17 cellular contexts compared by ENCODE assay signal in genomic region chr4:88674989-88675388, GRCh38. TPM values are rescaled to one million over a fixed set of nuclear protein-coding genes. Genes with fewer than 3 reads are reported as not detected.
DNase-seq lines count a peak whose midpoint lies in the region; ATAC-seq and TF ChIP-seq lines count a peak whose summit lies in the region.
"Had no signal": no experiment of that assay in that cellular context is flagged by ENCODE, and none has a peak within 500 bp of the region (broad histone marks: within the 10 kb centered on the region; RNA-seq: fewer than 3 reads in every experiment).

No MANE protein-coding gene starts in this region.

- H3K4me1 Mint-ChIP-seq in WTC11 (0 out of 2 replicates have a peak, but pooled peaks cover 2% of the 10 kb centered on the region), glutamatergic neuron (ENCODE audit: low read depth, unreplicated experiment) (peaks cover 11% of the 10 kb centered on the region)
- H3K4me1 Mint-ChIP-seq: stimulated activated naive B cell treated with anti-CD40 and anti-IgM and Interleukin-4, amounts not matched to agents 10 μg/mL and 1 μg/mL and 100 μg/mL, for 72 hours had no signal

- H3K36me3 Mint-ChIP-seq in WTC11, result no peaks in the 10 kb centered on the region
- H3K36me3 Mint-ChIP-seq in glutamatergic neuron (ENCODE audit: unreplicated experiment), result no peaks in the 10 kb centered on the region

- H3K9me3 Mint-ChIP-seq in WTC11 (no peaks in the 10 kb centered on the region), glutamatergic neuron (ENCODE audit: unreplicated experiment) (peaks cover 8% of the 10 kb centered on the region)
- H3K9me3 Mint-ChIP-seq: activated naive CD4-positive, alpha-beta T cell treated with anti-CD3 and anti-CD28 coated beads, Interleukin-2, amount 10 ng/mL, durations not matched to agents 7 days and 5 days; CD4-positive, alpha-beta memory T cell; stimulated activated naive B cell treated with anti-CD40 and anti-IgM and Interleukin-4, amounts not matched to agents 10 μg/mL and 1 μg/mL and 100 μg/mL, for 72 hours had no signal

- H3K4me3 Mint-ChIP-seq in WTC11, result no peak overlapping the region
- peak overlapping the region; percentile 46 for H3K4me3 Mint-ChIP-seq in glutamatergic neuron (ENCODE audit: unreplicated experiment)
- H3K4me3 Mint-ChIP-seq: activated naive CD4-positive, alpha-beta T cell treated with anti-CD3 and anti-CD28 coated beads, Interleukin-2, amount 10 ng/mL, durations not matched to agents 7 days and 5 days; CD4-positive, alpha-beta memory T cell; stimulated activated naive B cell treated with anti-CD40 and anti-IgM and Interleukin-4, amounts not matched to agents 10 μg/mL and 1 μg/mL and 100 μg/mL, for 72 hours had no signal

- no peak for TF ChIP-seq CTCF in WTC11 (IDR thresholded peaks at IDR 0.05)
- no peak for TF ChIP-seq CTCF in glutamatergic neuron (IDR thresholded peaks at IDR 0.05; ENCODE audit: partially characterized antibody, unreplicated experiment)

- H3K27ac Mint-ChIP-seq in WTC11 (0 out of 2 replicates have a peak overlapping the region, but pooled peaks have one; percentile 54), glutamatergic neuron (ENCODE audit: unreplicated experiment) (peak overlapping the region; percentile 91)
- H3K27ac Mint-ChIP-seq: activated naive CD4-positive, alpha-beta T cell treated with anti-CD3 and anti-CD28 coated beads, Interleukin-2, amount 10 ng/mL, durations not matched to agents 7 days and 5 days; stimulated activated naive B cell treated with anti-CD40 and anti-IgM and Interleukin-4, amounts not matched to agents 10 μg/mL and 1 μg/mL and 100 μg/mL, for 72 hours had no signal

- CTCF ChIA-PET in WTC11 (lab: Charles Lee), result interaction anchor here (1.2 to 2.3 kb wide), 2 partner anchors 16 to 135 kb away, joined by 3 to 10 read pairs; no protein-coding TSS in a partner anchor

- H3K27me3 Mint-ChIP-seq in WTC11 (ENCODE audit: low read depth), result no peaks in the 10 kb centered on the region
- peaks cover 3% of the 10 kb centered on the region for H3K27me3 Mint-ChIP-seq in glutamatergic neuron (ENCODE audit: unreplicated experiment)
- H3K27me3 Mint-ChIP-seq: activated naive CD4-positive, alpha-beta T cell treated with anti-CD3 and anti-CD28 coated beads, Interleukin-2, amount 10 ng/mL, durations not matched to agents 7 days and 5 days; CD4-positive, alpha-beta memory T cell; stimulated activated naive B cell treated with anti-CD40 and anti-IgM and Interleukin-4, amounts not matched to agents 10 μg/mL and 1 μg/mL and 100 μg/mL, for 72 hours had no signal

- DNase-seq in AG08396 (ENCODE audit: low spot score) (peak; percentile 48), HCEC 1CT (peak; percentile 52), WTC11 (ENCODE audit: low spot score) (no peak), glutamatergic neuron (peak; percentile 67), NCI-H1417 (lab: John Stamatoyannopoulos, UW) (no peak), Ammon's horn (ENCODE audit: low spot score) (no peak), 8988T (no peak), NK-92 (lab: John Stamatoyannopoulos, UW; ENCODE audit: unreplicated experiment) (no peak)
- DNase-seq: activated CD4-positive, alpha-beta T cell treated with anti-CD3 and anti-CD28 coated beads, Interleukin-2, amount 50 U/mL, for 48 hours; activated naive CD4-positive, alpha-beta T cell treated with anti-CD3 and anti-CD28 coated beads, Interleukin-2, amount 10 ng/mL, durations not matched to agents 7 days and 5 days; activated T-cell treated with anti-CD3 and anti-CD28 coated beads, Interleukin-2, amount 50 U/mL, for 1 hour; CD4-positive, alpha-beta memory T cell; colonic mucosa; Kasumi-1; NCI-H2227 treated with DMSO at 0.1 percent for 48 hours; stimulated activated naive B cell treated with anti-CD40 and anti-IgM and Interleukin-4, amounts not matched to agents 10 μg/mL and 1 μg/mL and 100 μg/mL, for 72 hours had no signal

- POLR2A ChIA-PET in WTC11 (lab: Charles Lee), result no interaction called here

- no peak for ATAC-seq in WTC11
- ATAC-seq: left lobe of liver; stimulated activated naive B cell treated with anti-CD40 and anti-IgM and Interleukin-4, amounts not matched to agents 10 μg/mL and 1 μg/mL and 100 μg/mL, for 72 hours had no signal

TF ChIP-seq in WTC11, 78 proteins besides CTCF, POLR2A, EP300 and RAD21 (continues in another document):
- TF ChIP-seq TP53 (CRISPR knock-in tag; IDR thresholded peaks at IDR 0.05) (no peak), E2F1 (CRISPR knock-in tag; IDR thresholded peaks at IDR 0.05) (no peak), ZNF532 (CRISPR knock-in tag; IDR thresholded peaks at IDR 0.05; ENCODE audit: borderline replicate concordance) (no peak), MLX (CRISPR knock-in tag; IDR thresholded peaks at IDR 0.05) (no peak), CREM (CRISPR knock-in tag; IDR thresholded peaks at IDR 0.05) (no peak), EMX1 (CRISPR knock-in tag; IDR thresholded peaks at IDR 0.05) (no peak), RORB (CRISPR knock-in tag; IDR thresholded peaks at IDR 0.05) (no peak), IRF2 (CRISPR knock-in tag; IDR thresholded peaks at IDR 0.05; ENCODE audit: borderline replicate concordance, low read depth) (no peak), HMGXB4 (CRISPR knock-in tag; IDR thresholded peaks at IDR 0.05) (no peak), ELF4 (CRISPR knock-in tag; IDR thresholded peaks at IDR 0.05; ENCODE audit: low read depth) (no peak), ZNF671 (CRISPR knock-in tag; IDR thresholded peaks at IDR 0.05) (no peak), SOX15 (CRISPR knock-in tag; IDR thresholded peaks at IDR 0.05) (no peak), MYBL2 (CRISPR knock-in tag; IDR thresholded peaks at IDR 0.05) (no peak), TEAD1 (CRISPR knock-in tag; IDR thresholded peaks at IDR 0.05) (no peak), ZNF121 (CRISPR knock-in tag; IDR thresholded peaks at IDR 0.05) (no peak)

RNA-seq across cellular contexts. Expression of gene NAP1L5, which starts 22.6 kb away (rescaled TPM):
- 3.1 to 3.4 TPM (median 3.3 TPM) in 3 replicates for total RNA-seq in WTC11 (2021)
- 20.9 TPM for total RNA-seq in glutamatergic neuron (ENCODE audit: unreplicated experiment)

Comparison
In these comparisons a context has a peak if more than half of its experiments do, and no peak if none do; other contexts are left out.
1. DNase-seq: peak in AG08396 (single experiment), HCEC 1CT (single experiment) and glutamatergic neuron (single experiment); none in WTC11 (single experiment), NCI-H1417 (0 of 3), Ammon's horn (single experiment), 8988T (single experiment) and NK-92 (single experiment).